In the genomic region with DNA sequence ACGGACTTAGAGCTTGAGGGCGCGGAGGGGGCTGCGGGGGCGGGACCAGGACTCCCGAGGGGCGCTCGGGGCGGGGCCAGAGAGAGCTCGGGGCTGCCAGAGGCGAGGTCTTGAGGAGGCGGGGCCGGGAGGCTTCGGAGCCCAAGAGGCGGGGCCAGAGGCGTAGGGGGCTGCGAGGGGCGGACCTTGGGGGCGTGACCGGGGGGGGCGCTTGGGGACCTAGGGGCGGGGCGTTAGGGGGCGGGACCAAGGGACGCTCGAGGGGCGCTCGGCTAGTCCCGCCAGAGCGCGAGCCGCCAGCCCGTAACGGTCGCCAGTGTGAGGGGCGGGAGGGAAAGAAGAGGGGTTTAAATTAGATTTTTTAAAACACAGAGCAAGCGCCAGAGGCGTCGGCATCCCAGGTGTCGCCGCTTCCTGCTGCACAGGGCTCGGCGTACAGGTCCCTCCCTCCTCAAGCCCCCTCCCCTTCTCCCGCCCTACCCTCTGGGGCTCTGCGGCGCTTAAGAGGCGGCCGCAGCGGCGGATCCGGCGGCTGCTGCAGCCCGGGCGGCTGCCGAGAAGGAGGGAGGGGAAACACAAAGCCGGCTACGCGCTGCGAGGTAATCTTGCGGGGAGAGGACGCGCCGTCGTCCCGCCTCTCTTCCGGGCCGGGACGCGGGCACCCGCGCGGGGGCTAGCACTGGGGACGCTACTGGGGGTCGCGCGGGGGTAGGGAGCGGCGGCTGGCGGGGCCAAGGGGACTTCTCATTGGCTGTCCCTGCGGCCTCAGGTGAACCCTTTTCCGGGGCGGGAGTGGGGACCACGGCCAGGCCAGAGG, we compare ENCODE assay signal across 1 cellular context.
TF ChIP-seq lines count a peak whose summit lies in the region.

A gene with protein sequence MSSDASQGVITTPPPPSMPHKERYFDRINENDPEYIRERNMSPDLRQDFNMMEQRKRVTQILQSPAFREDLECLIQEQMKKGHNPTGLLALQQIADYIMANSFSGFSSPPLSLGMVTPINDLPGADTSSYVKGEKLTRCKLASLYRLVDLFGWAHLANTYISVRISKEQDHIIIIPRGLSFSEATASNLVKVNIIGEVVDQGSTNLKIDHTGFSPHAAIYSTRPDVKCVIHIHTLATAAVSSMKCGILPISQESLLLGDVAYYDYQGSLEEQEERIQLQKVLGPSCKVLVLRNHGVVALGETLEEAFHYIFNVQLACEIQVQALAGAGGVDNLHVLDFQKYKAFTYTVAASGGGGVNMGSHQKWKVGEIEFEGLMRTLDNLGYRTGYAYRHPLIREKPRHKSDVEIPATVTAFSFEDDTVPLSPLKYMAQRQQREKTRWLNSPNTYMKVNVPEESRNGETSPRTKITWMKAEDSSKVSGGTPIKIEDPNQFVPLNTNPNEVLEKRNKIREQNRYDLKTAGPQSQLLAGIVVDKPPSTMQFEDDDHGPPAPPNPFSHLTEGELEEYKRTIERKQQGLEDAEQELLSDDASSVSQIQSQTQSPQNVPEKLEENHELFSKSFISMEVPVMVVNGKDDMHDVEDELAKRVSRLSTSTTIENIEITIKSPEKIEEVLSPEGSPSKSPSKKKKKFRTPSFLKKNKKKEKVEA (plus strand): TSS at position 284 of the 817 bp plus-strand sequence. CDS start 92,670 bp downstream, outside the sequence.

TF ChIP-seq in HepG2, 621 proteins besides CTCF, POLR2A, EP300 and RAD21 (continued from another document and continues in another):
- TF ChIP-seq, protein P1, sequence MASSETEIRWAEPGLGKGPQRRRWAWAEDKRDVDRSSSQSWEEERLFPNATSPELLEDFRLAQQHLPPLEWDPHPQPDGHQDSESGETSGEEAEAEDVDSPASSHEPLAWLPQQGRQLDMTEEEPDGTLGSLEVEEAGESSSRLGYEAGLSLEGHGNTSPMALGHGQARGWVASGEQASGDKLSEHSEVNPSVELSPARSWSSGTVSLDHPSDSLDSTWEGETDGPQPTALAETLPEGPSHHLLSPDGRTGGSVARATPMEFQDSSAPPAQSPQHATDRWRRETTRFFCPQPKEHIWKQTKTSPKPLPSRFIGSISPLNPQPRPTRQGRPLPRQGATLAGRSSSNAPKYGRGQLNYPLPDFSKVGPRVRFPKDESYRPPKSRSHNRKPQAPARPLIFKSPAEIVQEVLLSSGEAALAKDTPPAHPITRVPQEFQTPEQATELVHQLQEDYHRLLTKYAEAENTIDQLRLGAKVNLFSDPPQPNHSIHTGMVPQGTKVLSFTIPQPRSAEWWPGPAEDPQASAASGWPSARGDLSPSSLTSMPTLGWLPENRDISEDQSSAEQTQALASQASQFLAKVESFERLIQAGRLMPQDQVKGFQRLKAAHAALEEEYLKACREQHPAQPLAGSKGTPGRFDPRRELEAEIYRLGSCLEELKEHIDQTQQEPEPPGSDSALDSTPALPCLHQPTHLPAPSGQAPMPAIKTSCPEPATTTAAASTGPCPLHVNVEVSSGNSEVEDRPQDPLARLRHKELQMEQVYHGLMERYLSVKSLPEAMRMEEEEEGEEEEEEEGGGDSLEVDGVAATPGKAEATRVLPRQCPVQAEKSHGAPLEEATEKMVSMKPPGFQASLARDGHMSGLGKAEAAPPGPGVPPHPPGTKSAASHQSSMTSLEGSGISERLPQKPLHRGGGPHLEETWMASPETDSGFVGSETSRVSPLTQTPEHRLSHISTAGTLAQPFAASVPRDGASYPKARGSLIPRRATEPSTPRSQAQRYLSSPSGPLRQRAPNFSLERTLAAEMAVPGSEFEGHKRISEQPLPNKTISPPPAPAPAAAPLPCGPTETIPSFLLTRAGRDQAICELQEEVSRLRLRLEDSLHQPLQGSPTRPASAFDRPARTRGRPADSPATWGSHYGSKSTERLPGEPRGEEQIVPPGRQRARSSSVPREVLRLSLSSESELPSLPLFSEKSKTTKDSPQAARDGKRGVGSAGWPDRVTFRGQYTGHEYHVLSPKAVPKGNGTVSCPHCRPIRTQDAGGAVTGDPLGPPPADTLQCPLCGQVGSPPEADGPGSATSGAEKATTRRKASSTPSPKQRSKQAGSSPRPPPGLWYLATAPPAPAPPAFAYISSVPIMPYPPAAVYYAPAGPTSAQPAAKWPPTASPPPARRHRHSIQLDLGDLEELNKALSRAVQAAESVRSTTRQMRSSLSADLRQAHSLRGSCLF (CRISPR knock-in tag; IDR thresholded peaks at IDR 0.05; ENCODE audit: borderline replicate concordance), result no peak
- TF ChIP-seq, protein P2, sequence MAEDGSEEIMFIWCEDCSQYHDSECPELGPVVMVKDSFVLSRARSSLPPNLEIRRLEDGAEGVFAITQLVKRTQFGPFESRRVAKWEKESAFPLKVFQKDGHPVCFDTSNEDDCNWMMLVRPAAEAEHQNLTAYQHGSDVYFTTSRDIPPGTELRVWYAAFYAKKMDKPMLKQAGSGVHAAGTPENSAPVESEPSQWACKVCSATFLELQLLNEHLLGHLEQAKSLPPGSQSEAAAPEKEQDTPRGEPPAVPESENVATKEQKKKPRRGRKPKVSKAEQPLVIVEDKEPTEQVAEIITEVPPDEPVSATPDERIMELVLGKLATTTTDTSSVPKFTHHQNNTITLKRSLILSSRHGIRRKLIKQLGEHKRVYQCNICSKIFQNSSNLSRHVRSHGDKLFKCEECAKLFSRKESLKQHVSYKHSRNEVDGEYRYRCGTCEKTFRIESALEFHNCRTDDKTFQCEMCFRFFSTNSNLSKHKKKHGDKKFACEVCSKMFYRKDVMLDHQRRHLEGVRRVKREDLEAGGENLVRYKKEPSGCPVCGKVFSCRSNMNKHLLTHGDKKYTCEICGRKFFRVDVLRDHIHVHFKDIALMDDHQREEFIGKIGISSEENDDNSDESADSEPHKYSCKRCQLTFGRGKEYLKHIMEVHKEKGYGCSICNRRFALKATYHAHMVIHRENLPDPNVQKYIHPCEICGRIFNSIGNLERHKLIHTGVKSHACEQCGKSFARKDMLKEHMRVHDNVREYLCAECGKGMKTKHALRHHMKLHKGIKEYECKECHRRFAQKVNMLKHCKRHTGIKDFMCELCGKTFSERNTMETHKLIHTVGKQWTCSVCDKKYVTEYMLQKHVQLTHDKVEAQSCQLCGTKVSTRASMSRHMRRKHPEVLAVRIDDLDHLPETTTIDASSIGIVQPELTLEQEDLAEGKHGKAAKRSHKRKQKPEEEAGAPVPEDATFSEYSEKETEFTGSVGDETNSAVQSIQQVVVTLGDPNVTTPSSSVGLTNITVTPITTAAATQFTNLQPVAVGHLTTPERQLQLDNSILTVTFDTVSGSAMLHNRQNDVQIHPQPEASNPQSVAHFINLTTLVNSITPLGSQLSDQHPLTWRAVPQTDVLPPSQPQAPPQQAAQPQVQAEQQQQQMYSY (CRISPR knock-in tag; IDR thresholded peaks at IDR 0.05), result no peak
- TF ChIP-seq IRX3 (CRISPR knock-in tag; IDR thresholded peaks at IDR 0.05; ENCODE audit: borderline replicate concordance, low read depth), result 0 out of 2 replicates have a peak, but pooled peaks have one; percentile 63
- TF ChIP-seq U2AF1 (optimal IDR thresholded peaks at IDR 0.05; ENCODE audit: low read depth, low read length), result no peak
- peak; percentile 58 for TF ChIP-seq BCL6 (CRISPR knock-in tag; IDR thresholded peaks at IDR 0.05)
- TF ChIP-seq, protein P3, sequence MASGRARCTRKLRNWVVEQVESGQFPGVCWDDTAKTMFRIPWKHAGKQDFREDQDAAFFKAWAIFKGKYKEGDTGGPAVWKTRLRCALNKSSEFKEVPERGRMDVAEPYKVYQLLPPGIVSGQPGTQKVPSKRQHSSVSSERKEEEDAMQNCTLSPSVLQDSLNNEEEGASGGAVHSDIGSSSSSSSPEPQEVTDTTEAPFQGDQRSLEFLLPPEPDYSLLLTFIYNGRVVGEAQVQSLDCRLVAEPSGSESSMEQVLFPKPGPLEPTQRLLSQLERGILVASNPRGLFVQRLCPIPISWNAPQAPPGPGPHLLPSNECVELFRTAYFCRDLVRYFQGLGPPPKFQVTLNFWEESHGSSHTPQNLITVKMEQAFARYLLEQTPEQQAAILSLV (CRISPR knock-in tag; IDR thresholded peaks at IDR 0.05; ENCODE audit: borderline replicate concordance), result 0 out of 2 replicates have a peak, but pooled peaks have one; percentile 15
- TF ChIP-seq JUNB (CRISPR knock-in tag; IDR thresholded peaks at IDR 0.05; ENCODE audit: borderline replicate concordance), result no peak
- TF ChIP-seq, protein P4, sequence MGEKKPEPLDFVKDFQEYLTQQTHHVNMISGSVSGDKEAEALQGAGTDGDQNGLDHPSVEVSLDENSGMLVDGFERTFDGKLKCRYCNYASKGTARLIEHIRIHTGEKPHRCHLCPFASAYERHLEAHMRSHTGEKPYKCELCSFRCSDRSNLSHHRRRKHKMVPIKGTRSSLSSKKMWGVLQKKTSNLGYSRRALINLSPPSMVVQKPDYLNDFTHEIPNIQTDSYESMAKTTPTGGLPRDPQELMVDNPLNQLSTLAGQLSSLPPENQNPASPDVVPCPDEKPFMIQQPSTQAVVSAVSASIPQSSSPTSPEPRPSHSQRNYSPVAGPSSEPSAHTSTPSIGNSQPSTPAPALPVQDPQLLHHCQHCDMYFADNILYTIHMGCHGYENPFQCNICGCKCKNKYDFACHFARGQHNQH (CRISPR knock-in tag; IDR thresholded peaks at IDR 0.05), result no peak; the same call in none of the 2 replicates
- no peak for TF ChIP-seq HMG20A (CRISPR knock-in tag; IDR thresholded peaks at IDR 0.05; ENCODE audit: borderline replicate concordance)
- no peak for TF ChIP-seq KDM3A (CRISPR knock-in tag; IDR thresholded peaks at IDR 0.05; ENCODE audit: low read depth)
- TF ChIP-seq, protein P5, sequence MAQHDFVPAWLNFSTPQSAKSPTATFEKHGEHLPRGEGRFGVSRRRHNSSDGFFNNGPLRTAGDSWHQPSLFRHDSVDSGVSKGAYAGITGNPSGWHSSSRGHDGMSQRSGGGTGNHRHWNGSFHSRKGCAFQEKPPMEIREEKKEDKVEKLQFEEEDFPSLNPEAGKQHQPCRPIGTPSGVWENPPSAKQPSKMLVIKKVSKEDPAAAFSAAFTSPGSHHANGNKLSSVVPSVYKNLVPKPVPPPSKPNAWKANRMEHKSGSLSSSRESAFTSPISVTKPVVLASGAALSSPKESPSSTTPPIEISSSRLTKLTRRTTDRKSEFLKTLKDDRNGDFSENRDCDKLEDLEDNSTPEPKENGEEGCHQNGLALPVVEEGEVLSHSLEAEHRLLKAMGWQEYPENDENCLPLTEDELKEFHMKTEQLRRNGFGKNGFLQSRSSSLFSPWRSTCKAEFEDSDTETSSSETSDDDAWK (CRISPR knock-in tag; IDR thresholded peaks at IDR 0.05), result no peak
- TF ChIP-seq CEBPB (IDR thresholded peaks at IDR 0.05; ENCODE audit: borderline replicate concordance, low read depth, low read length), result no peak
- no peak for TF ChIP-seq KLF16 (CRISPR knock-in tag; IDR thresholded peaks at IDR 0.05)
- TF ChIP-seq PAWR (CRISPR knock-in tag; IDR thresholded peaks at IDR 0.05; ENCODE audit: borderline replicate concordance), result no peak
- no peak for TF ChIP-seq SSRP1 (CRISPR knock-in tag; IDR thresholded peaks at IDR 0.05)
- TF ChIP-seq, protein P6, sequence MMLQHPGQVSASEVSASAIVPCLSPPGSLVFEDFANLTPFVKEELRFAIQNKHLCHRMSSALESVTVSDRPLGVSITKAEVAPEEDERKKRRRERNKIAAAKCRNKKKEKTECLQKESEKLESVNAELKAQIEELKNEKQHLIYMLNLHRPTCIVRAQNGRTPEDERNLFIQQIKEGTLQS (CRISPR knock-in tag; IDR thresholded peaks at IDR 0.05), result 0 out of 2 replicates have a peak, but pooled peaks have one; percentile 6
- TF ChIP-seq FOXJ3 (CRISPR knock-in tag; IDR thresholded peaks at IDR 0.05; ENCODE audit: borderline replicate concordance), result no peak
- no peak for TF ChIP-seq ADNP (CRISPR knock-in tag; IDR thresholded peaks at IDR 0.05)
- no peak for TF ChIP-seq FOSL2 (CRISPR knock-in tag; IDR thresholded peaks at IDR 0.05)
- TF ChIP-seq, protein P7, sequence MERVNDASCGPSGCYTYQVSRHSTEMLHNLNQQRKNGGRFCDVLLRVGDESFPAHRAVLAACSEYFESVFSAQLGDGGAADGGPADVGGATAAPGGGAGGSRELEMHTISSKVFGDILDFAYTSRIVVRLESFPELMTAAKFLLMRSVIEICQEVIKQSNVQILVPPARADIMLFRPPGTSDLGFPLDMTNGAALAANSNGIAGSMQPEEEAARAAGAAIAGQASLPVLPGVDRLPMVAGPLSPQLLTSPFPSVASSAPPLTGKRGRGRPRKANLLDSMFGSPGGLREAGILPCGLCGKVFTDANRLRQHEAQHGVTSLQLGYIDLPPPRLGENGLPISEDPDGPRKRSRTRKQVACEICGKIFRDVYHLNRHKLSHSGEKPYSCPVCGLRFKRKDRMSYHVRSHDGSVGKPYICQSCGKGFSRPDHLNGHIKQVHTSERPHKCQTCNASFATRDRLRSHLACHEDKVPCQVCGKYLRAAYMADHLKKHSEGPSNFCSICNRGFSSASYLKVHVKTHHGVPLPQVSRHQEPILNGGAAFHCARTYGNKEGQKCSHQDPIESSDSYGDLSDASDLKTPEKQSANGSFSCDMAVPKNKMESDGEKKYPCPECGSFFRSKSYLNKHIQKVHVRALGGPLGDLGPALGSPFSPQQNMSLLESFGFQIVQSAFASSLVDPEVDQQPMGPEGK (CRISPR knock-in tag; IDR thresholded peaks at IDR 0.05), result peak; percentile 41; the same call in 1 of the 2 replicates
- TF ChIP-seq, protein P8, sequence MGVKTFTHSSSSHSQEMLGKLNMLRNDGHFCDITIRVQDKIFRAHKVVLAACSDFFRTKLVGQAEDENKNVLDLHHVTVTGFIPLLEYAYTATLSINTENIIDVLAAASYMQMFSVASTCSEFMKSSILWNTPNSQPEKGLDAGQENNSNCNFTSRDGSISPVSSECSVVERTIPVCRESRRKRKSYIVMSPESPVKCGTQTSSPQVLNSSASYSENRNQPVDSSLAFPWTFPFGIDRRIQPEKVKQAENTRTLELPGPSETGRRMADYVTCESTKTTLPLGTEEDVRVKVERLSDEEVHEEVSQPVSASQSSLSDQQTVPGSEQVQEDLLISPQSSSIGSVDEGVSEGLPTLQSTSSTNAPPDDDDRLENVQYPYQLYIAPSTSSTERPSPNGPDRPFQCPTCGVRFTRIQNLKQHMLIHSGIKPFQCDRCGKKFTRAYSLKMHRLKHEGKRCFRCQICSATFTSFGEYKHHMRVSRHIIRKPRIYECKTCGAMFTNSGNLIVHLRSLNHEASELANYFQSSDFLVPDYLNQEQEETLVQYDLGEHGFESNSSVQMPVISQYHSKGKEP (CRISPR knock-in tag; IDR thresholded peaks at IDR 0.05), result no peak
- TF ChIP-seq ZNF292 (CRISPR knock-in tag; IDR thresholded peaks at IDR 0.05; ENCODE audit: borderline replicate concordance, low read depth), result no peak; the same call in 1 of the 2 replicates
- TF ChIP-seq, protein P9, sequence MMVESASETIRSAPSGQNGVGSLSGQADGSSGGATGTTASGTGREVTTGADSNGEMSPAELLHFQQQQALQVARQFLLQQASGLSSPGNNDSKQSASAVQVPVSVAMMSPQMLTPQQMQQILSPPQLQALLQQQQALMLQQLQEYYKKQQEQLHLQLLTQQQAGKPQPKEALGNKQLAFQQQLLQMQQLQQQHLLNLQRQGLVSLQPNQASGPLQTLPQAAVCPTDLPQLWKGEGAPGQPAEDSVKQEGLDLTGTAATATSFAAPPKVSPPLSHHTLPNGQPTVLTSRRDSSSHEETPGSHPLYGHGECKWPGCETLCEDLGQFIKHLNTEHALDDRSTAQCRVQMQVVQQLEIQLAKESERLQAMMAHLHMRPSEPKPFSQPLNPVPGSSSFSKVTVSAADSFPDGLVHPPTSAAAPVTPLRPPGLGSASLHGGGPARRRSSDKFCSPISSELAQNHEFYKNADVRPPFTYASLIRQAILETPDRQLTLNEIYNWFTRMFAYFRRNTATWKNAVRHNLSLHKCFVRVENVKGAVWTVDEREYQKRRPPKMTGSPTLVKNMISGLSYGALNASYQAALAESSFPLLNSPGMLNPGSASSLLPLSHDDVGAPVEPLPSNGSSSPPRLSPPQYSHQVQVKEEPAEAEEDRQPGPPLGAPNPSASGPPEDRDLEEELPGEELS (CRISPR knock-in tag; IDR thresholded peaks at IDR 0.05), result peak; percentile 6; the same call in 1 of the 2 replicates
- TF ChIP-seq HNRNPL (IDR thresholded peaks at IDR 0.05; ENCODE audit: low read depth, low read length), result no peak
